Comparison of ENCODE assay signal across 1 cellular context in genomic region chr14:20686386-20687143, GRCh38.
A peak's percentile ranks its signal among the peaks of the same experiment; 100 is the strongest.
TF ChIP-seq lines count a peak whose summit lies in the region.

No MANE protein-coding gene starts in this region.

TF ChIP-seq in liver, 16 proteins besides CTCF, POLR2A, EP300 and RAD21 (continued from another document):
- TF ChIP-seq, protein P1, sequence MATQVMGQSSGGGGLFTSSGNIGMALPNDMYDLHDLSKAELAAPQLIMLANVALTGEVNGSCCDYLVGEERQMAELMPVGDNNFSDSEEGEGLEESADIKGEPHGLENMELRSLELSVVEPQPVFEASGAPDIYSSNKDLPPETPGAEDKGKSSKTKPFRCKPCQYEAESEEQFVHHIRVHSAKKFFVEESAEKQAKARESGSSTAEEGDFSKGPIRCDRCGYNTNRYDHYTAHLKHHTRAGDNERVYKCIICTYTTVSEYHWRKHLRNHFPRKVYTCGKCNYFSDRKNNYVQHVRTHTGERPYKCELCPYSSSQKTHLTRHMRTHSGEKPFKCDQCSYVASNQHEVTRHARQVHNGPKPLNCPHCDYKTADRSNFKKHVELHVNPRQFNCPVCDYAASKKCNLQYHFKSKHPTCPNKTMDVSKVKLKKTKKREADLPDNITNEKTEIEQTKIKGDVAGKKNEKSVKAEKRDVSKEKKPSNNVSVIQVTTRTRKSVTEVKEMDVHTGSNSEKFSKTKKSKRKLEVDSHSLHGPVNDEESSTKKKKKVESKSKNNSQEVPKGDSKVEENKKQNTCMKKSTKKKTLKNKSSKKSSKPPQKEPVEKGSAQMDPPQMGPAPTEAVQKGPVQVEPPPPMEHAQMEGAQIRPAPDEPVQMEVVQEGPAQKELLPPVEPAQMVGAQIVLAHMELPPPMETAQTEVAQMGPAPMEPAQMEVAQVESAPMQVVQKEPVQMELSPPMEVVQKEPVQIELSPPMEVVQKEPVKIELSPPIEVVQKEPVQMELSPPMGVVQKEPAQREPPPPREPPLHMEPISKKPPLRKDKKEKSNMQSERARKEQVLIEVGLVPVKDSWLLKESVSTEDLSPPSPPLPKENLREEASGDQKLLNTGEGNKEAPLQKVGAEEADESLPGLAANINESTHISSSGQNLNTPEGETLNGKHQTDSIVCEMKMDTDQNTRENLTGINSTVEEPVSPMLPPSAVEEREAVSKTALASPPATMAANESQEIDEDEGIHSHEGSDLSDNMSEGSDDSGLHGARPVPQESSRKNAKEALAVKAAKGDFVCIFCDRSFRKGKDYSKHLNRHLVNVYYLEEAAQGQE (IDR thresholded peaks at IDR 0.05), result peak; percentile 85
- TF ChIP-seq ATF3 (IDR thresholded peaks at IDR 0.05) (peak; percentile 58), HNF4A (conservative IDR thresholded peaks at IDR 0.05) (peak; percentile 92 to 95), FOXA1 (IDR thresholded peaks at IDR 0.05) (no peak), NR2F2 (IDR thresholded peaks at IDR 0.05) (no peak), SP1 (IDR thresholded peaks at IDR 0.05) (peak; percentile 92), EGR1 (IDR thresholded peaks at IDR 0.05; ENCODE audit: low read depth in 2 of 2) (peak in 1 of 2 donors; percentile 56), YY1 (IDR thresholded peaks at IDR 0.05) (peak; percentile 45), TAF1 (conservative IDR thresholded peaks at IDR 0.05) (peak; percentile 38), FOXA2 (IDR thresholded peaks at IDR 0.05) (peak; percentile 66), JUND (IDR thresholded peaks at IDR 0.05) (peak; percentile 19 to 59)
- TF ChIP-seq, protein P2, sequence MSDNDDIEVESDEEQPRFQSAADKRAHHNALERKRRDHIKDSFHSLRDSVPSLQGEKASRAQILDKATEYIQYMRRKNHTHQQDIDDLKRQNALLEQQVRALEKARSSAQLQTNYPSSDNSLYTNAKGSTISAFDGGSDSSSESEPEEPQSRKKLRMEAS (IDR thresholded peaks at IDR 0.05), result peak; percentile 96
TF ChIP-seq in liver: peak in this region for 14.
